14 cellular contexts compared by ENCODE assay signal in the genomic region with DNA sequence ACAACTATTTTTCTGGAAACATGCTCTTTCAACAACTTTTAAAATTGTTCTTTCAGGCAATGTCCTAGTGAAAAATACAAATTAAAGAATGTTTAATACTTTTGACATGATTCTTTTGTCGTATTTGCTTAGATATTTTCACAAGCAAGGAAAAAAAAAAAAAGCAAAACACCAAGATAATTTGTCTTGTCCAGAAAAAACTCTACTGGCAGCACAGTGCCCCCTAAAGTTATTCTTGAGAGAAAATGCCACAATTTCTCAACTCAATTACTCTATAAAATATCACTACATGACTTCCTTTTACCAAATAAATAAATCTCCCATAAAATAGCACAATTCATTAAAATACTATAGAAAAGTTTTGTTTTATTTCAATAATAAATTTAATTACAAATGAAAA.
DNase-seq lines count a peak whose midpoint lies in the region; ATAC-seq, FAIRE-seq and TF ChIP-seq lines count a peak whose summit lies in the region.
"Had no signal": no experiment of that assay in that cellular context is flagged by ENCODE, and none has a peak within 500 bp of the region (broad histone marks: within the 10 kb centered on the region; RNA-seq: fewer than 3 reads in every experiment).

No MANE protein-coding gene starts in this region.

- no peaks in the 10 kb centered on the region for H3K36me3 ChIP-seq in ACC112 (ENCODE audit: insufficient read depth, low read length)
- H3K36me3 ChIP-seq: gastroesophageal sphincter, left lung had no signal

- FAIRE-seq in H54 (lab: Jason Lieb, UNC) = no peak

- no peaks in the 10 kb centered on the region for H3K79me2 ChIP-seq in ACC112 (ENCODE audit: control insufficient read depth, insufficient read depth, low read length, unreplicated experiment)

- DNase-seq in LNCaP clone FGC (ENCODE audit: low read depth) (no peak), amniotic epithelial cell (ENCODE audit: low read depth) (peak; percentile 14), left kidney (ENCODE audit: low read depth, low spot score) (peak; percentile 13), H54 (ENCODE audit: insufficient read length, low spot score) (no peak), T-helper 9 cell (no peak)
- DNase-seq in stimulated activated naive CD4-positive, alpha-beta T cell treated with Interleukin-2 at 50 U/mL for 16 hours (lab: John Stamatoyannopoulos, UW) = no peak
- DNase-seq: activated naive CD8-positive, alpha-beta T cell treated with anti-CD3 and anti-CD28 coated beads, Interleukin-2, amount 10 ng/mL, durations not matched to agents 7 days and 5 days; CD4-positive, CD25-positive, alpha-beta regulatory T cell; left lung; NCI-H1417 treated with DMSO at 0.1 percent for 48 hours had no signal

- peaks cover 9% of the 10 kb centered on the region for H3K4me1 ChIP-seq in ACC112 (ENCODE audit: control insufficient read depth, insufficient read depth, low read length, unreplicated experiment)
- H3K4me1 ChIP-seq: gastroesophageal sphincter, left lung had no signal

- no peak for ATAC-seq in GM21786 (IDR thresholded peaks at IDR 0.05; ENCODE audit: unreplicated experiment)
- ATAC-seq: gastroesophageal sphincter; left lung; stimulated activated effector memory CD8-positive, alpha-beta T cell treated with anti-CD3 and anti-CD28 coated beads, Interleukin-12 subunit alpha, Interleukin-12 subunit beta, amount 100 ng/mL, for 72 hours had no signal

- no peak overlapping the region for H3K27ac ChIP-seq in ACC112 (ENCODE audit: low read depth, low read length)
- H3K27ac ChIP-seq: gastroesophageal sphincter, left lung had no signal

- TF ChIP-seq POLR2A in H54 (IDR thresholded peaks at IDR 0.05; ENCODE audit: low read depth, low read length) = no peak

- peak overlapping the region; percentile 57 for H2AFZ ChIP-seq in ACC112 (ENCODE audit: low read length, unreplicated experiment)

- H3K27me3 ChIP-seq in ACC112 (ENCODE audit: insufficient read depth, low read length) = no peaks in the 10 kb centered on the region
- H3K27me3 ChIP-seq: gastroesophageal sphincter, left lung had no signal

- no peak overlapping the region for H3K4me3 ChIP-seq in ACC112 (ENCODE audit: low read depth, low read length)
- H3K4me3 ChIP-seq in LNCaP clone FGC (ENCODE audit: low read depth, low read length) = no peak overlapping the region
- H3K4me3 ChIP-seq: gastroesophageal sphincter, left lung had no signal

- TF ChIP-seq CTCF in LNCaP clone FGC (IDR thresholded peaks at IDR 0.05; ENCODE audit: control insufficient read depth, extremely low read depth, insufficient read depth) = peak; percentile 31

Comparison
In these comparisons a context has a peak if more than half of its experiments do, and no peak if none do; other contexts are left out.
1. DNase-seq: peak in amniotic epithelial cell (single experiment) and left kidney (single experiment); none in LNCaP clone FGC (single experiment), H54 (single experiment), stimulated activated naive CD4-positive, alpha-beta T cell treated with Interleukin-2 at 50 U/mL for 16 hours (single experiment) and T-helper 9 cell (single experiment).